1 cellular context compared by ENCODE assay signal in genomic region chr1:45206808-45207624, GRCh38.
TF ChIP-seq lines count a peak whose summit lies in the region.

No MANE protein-coding gene starts in this region.

TF ChIP-seq in HEK293, 187 proteins besides CTCF, POLR2A, EP300 and RAD21 (continued from another document):
- TF ChIP-seq ZBTB20 (tag by site-specific recombination; IDR thresholded peaks at IDR 0.05) (peak; percentile 22; the same call in 1 of the 2 replicates), ZSCAN18 (tag by site-specific recombination; IDR thresholded peaks at IDR 0.05) (no peak), ZNF24 (tag by site-specific recombination; IDR thresholded peaks at IDR 0.05) (no peak), GLIS2 (tag by site-specific recombination; IDR thresholded peaks at IDR 0.05) (peak; percentile 31; the same call in 1 of the 2 replicates), KLF7 (tag by site-specific recombination; IDR thresholded peaks at IDR 0.05; ENCODE audit: borderline replicate concordance) (no peak), ZSCAN30 (tag by site-specific recombination; IDR thresholded peaks at IDR 0.05) (no peak), ZNF664 (tag by site-specific recombination; IDR thresholded peaks at IDR 0.05) (no peak)
TF ChIP-seq in HEK293: peak in this region for 7.
